ENCODE assay signal across 9 cellular contexts in the genomic region with DNA sequence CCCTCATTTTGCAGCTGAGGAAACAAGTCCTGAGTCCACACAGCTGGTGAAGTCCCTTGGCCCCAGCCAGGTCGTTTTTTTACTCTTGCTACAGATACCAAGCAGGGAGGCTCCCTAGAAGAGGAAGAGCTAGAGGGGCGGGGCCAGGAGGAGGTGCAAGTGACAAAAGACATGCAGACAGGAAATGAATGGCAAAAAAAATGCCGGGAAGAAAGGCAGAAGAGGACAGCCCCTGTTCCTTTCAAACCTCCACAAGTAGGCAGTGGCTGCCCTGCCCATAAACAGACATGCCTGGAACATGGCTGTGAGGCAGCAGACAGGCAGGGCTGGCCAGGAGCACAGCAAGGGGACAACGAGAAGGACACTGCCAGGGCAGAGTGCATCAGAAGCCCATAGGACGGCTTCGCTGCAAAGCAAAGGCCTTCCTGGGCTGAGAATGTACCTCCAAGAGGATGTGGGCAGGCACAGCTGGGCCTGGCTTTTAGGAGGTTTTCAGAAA.
A peak's percentile ranks its signal among the peaks of the same experiment; 100 is the strongest.
DNase-seq lines count a peak whose midpoint lies in the region; ATAC-seq and TF ChIP-seq lines count a peak whose summit lies in the region.
"Had no signal": no experiment of that assay in that cellular context is flagged by ENCODE, and none has a peak within 500 bp of the region (broad histone marks: within the 10 kb centered on the region; RNA-seq: fewer than 3 reads in every experiment).

No MANE protein-coding gene starts in this region.

- peak overlapping the region; percentile 39 for H4K8ac ChIP-seq in mesenchymal stem cell (ENCODE audit: low read length)

- 49% methylated on average over 6 of the region's 6 CpGs for WGBS in mesenchymal stem cell

- H2BK120ac ChIP-seq in mesenchymal stem cell (ENCODE audit: low read depth, low read length), result no peak overlapping the region

- peak overlapping the region; percentile 81 for H4K91ac ChIP-seq in mesenchymal stem cell (ENCODE audit: low read length)

- ATAC-seq in GM18505 (IDR thresholded peaks at IDR 0.05; ENCODE audit: unreplicated experiment) (no peak), HG03342 (IDR thresholded peaks at IDR 0.05; ENCODE audit: unreplicated experiment) (no peak), GM18909 (IDR thresholded peaks at IDR 0.05; ENCODE audit: poor library complexity, unreplicated experiment) (no peak)

- POLR2A ChIA-PET in activated CD4-positive, alpha-beta memory T cell treated with anti-CD3 and anti-CD28 coated beads, Interleukin-2, amount 10 ng/mL, durations not matched to agents 7 days and 5 days (lab: Charles Lee), result no interaction called here

- no peaks in the 10 kb centered on the region for H3K9me3 Mint-ChIP-seq in activated CD4-positive, alpha-beta memory T cell treated with anti-CD3 and anti-CD28 coated beads, Interleukin-2, amount 10 ng/mL, durations not matched to agents 7 days and 5 days
- H3K9me3 Mint-ChIP-seq: stimulated activated naive CD8-positive, alpha-beta T cell treated with anti-CD3 and anti-CD28 coated beads, Interleukin-15, Interleukin-2, amounts not matched to agents 100 ng/mL and 50 ng/mL, for 24 hours had no signal

- H3K18ac ChIP-seq in mesenchymal stem cell (ENCODE audit: low read depth in 1 of 2, low read length in 2 of 2), result no peak overlapping the region

- H3K4me3 ChIP-seq in mesenchymal stem cell (ENCODE audit: insufficient read depth in 1 of 2, low read depth in 1 of 2, low read length in 2 of 2), result no peak overlapping the region

- peaks cover 17% of the 10 kb centered on the region for H3K4me1 Mint-ChIP-seq in activated CD4-positive, alpha-beta memory T cell treated with anti-CD3 and anti-CD28 coated beads, Interleukin-2, amount 10 ng/mL, durations not matched to agents 7 days and 5 days

- peaks cover 3% of the 10 kb centered on the region for H3K27me3 Mint-ChIP-seq in activated CD4-positive, alpha-beta memory T cell treated with anti-CD3 and anti-CD28 coated beads, Interleukin-2, amount 10 ng/mL, durations not matched to agents 7 days and 5 days

- no peak overlapping the region for H2AK5ac ChIP-seq in mesenchymal stem cell (ENCODE audit: low read length, severe bottlenecking)

- CTCF ChIA-PET in activated CD4-positive, alpha-beta memory T cell treated with anti-CD3 and anti-CD28 coated beads, Interleukin-2, amount 10 ng/mL, durations not matched to agents 7 days and 5 days (lab: Charles Lee), result interaction anchor here (1.4 kb wide), 1 partner anchor 293 kb away, joined by 3 read pairs; no protein-coding TSS in a partner anchor

- H3K9ac ChIP-seq in mesenchymal stem cell (ENCODE audit: low read length), result no peak overlapping the region

- peak overlapping the region; percentile 51 for H3K27ac Mint-ChIP-seq in activated CD4-positive, alpha-beta memory T cell treated with anti-CD3 and anti-CD28 coated beads, Interleukin-2, amount 10 ng/mL, durations not matched to agents 7 days and 5 days
- H3K27ac Mint-ChIP-seq: stimulated activated naive CD8-positive, alpha-beta T cell treated with anti-CD3 and anti-CD28 coated beads, Interleukin-15, Interleukin-2, amounts not matched to agents 100 ng/mL and 50 ng/mL, for 24 hours had no signal

- no peak overlapping the region for H3K27ac ChIP-seq in mesenchymal stem cell (ENCODE audit: low read length, poor library complexity, severe bottlenecking)

- no peak overlapping the region for H3K4ac ChIP-seq in mesenchymal stem cell (ENCODE audit: low read depth in 1 of 2, low read length in 2 of 2)

- H3K36me3 Mint-ChIP-seq in activated CD4-positive, alpha-beta memory T cell treated with anti-CD3 and anti-CD28 coated beads, Interleukin-2, amount 10 ng/mL, durations not matched to agents 7 days and 5 days (ENCODE audit: low read depth), result no peaks in the 10 kb centered on the region

- H2BK12ac ChIP-seq in mesenchymal stem cell (ENCODE audit: low read length in 2 of 2), result no peak overlapping the region

- H3K4me3 Mint-ChIP-seq in activated CD4-positive, alpha-beta memory T cell treated with anti-CD3 and anti-CD28 coated beads, Interleukin-2, amount 10 ng/mL, durations not matched to agents 7 days and 5 days, result no peak overlapping the region
- H3K4me3 Mint-ChIP-seq: stimulated activated naive CD8-positive, alpha-beta T cell treated with anti-CD3 and anti-CD28 coated beads, Interleukin-15, Interleukin-2, amounts not matched to agents 100 ng/mL and 50 ng/mL, for 24 hours had no signal

- DNase-seq in GDM1 (lab: John Stamatoyannopoulos, UW) (peak; percentile 32), MV-4-11 (lab: John Stamatoyannopoulos, UW) (peak; percentile 85), mesenchymal stem cell (no peak), kidney glomerular epithelial cell (lab: John Stamatoyannopoulos, UW) (no peak)
- peak; percentile 59 for DNase-seq in activated CD4-positive, alpha-beta memory T cell treated with anti-CD3 and anti-CD28 coated beads, Interleukin-2, amount 10 ng/mL, durations not matched to agents 7 days and 5 days

- TF ChIP-seq POLR2A in GM18505 (IDR thresholded peaks at IDR 0.05; ENCODE audit: borderline replicate concordance, extremely low read depth, insufficient read depth, insufficient read length), result no peak

- no peaks in the 10 kb centered on the region for H3K4me1 ChIP-seq in mesenchymal stem cell (ENCODE audit: control insufficient read depth, insufficient read depth, low read depth, low read length)

- H2BK15ac ChIP-seq in mesenchymal stem cell (ENCODE audit: low read depth, poor library complexity, severe bottlenecking), result no peak overlapping the region

- no peaks in the 10 kb centered on the region for H3K36me3 ChIP-seq in mesenchymal stem cell (ENCODE audit: control insufficient read depth in 1 of 2, insufficient read depth in 2 of 2, low read depth in 1 of 2, low read length in 2 of 2)

- H2BK5ac ChIP-seq in mesenchymal stem cell (ENCODE audit: low read depth, low read length, poor library complexity, severe bottlenecking), result no peak overlapping the region

- no peak overlapping the region for H3K4me2 ChIP-seq in mesenchymal stem cell (ENCODE audit: low read length, poor library complexity, severe bottlenecking)

- H2AFZ ChIP-seq in mesenchymal stem cell (ENCODE audit: low read depth, low read length), result peak overlapping the region; percentile 51

- no peak overlapping the region for H3K23ac ChIP-seq in mesenchymal stem cell (ENCODE audit: low read length in 2 of 2)

- H3K79me1 ChIP-seq in mesenchymal stem cell (replicated peaks; ENCODE audit: low read length, poor library complexity, severe bottlenecking), result no peaks in the 10 kb centered on the region

- H3K14ac ChIP-seq in mesenchymal stem cell (ENCODE audit: low read length in 2 of 2), result peak overlapping the region in 1 of 2 experiments; percentile 85

- H3K27me3 ChIP-seq in mesenchymal stem cell (ENCODE audit: control insufficient read depth in 1 of 2, insufficient read depth in 1 of 2, low read length in 2 of 2), result peaks cover 4 to 20% of the 10 kb centered on the region in 2 experiments

- no peaks in the 10 kb centered on the region for H3K9me3 ChIP-seq in mesenchymal stem cell (ENCODE audit: control insufficient read depth, low read length)

Comparison
In these comparisons a context has a peak if more than half of its experiments do, and no peak if none do; other contexts are left out.
1. DNase-seq: peak in GDM1 (single experiment), MV-4-11 (single experiment) and activated CD4-positive, alpha-beta memory T cell treated with anti-CD3 and anti-CD28 coated beads, Interleukin-2, amount 10 ng/mL, durations not matched to agents 7 days and 5 days (single experiment); none in mesenchymal stem cell (single experiment) and kidney glomerular epithelial cell (single experiment).